ENCODE assay signal across 9 cellular contexts in the genomic region with DNA sequence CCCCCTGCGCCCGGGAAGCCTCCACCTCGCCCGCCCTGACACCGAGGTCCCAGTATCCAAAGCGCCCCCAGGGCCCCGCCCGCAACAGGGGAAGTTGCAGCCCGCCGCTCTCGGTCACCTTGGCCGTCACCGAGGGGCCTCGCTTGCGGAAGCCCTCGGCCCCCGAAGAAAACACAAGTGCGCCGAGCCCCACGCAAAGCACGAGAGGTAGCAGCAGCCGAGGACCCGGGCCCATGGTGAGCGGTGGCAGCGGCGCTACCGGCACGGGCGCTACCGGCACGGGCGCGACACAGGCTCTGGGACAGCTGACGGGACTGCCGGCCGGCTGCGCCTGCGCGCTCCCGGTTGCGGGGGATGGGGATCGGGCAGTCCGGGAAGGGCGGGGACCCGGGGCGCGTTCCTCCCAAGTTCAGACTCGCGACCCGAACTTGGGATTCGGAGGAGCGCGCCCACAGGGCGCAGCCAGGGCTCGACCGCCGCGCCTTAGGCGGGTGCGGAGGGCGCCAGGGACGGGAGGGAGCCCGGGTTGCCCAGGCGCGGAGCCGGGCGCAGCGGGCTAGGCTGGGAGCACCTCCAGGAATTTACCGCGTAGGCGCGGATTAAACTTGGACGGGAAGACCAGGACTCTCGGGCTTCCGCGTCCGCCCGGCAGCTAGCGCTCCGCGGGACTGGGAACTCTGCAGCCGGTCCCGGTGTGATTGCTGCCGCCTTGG. TPM values are rescaled to one million over a fixed set of nuclear protein-coding genes. Genes with fewer than 3 reads are reported as not detected.
DNase-seq lines count a peak whose midpoint lies in the region; ATAC-seq, FAIRE-seq and TF ChIP-seq lines count a peak whose summit lies in the region.
"Had no signal": no experiment of that assay in that cellular context is flagged by ENCODE, and none has a peak within 500 bp of the region (broad histone marks: within the 10 kb centered on the region; RNA-seq: fewer than 3 reads in every experiment).

Gene PPIC, minus strand, starts transcription at position 335 of the 713 bp plus-strand sequence. Its CDS starts 100 bp downstream, at position 235.

- no peaks in the 10 kb centered on the region for H3K9me3 Mint-ChIP-seq in astrocyte (ENCODE audit: unreplicated experiment)

- H3K27ac ChIP-seq in astrocyte (ENCODE audit: low read depth, low read length) (peak within 1 kb of the TSS; percentile 57), pancreas (peak within 1 kb of the TSS; percentile 86 to 96 (median 91))

- no peaks in the 10 kb centered on the region for H3K79me2 ChIP-seq in astrocyte (ENCODE audit: insufficient read depth, low read length)

- WGBS in pancreas, 2 donors, result 0 to 1% methylated on average over 69 to 84 of the region's 84 CpGs

- TF ChIP-seq CTCF in AG10803 (conservative IDR thresholded peaks at IDR 0.05; ENCODE audit: low read length) (no peak), astrocyte (IDR thresholded peaks at IDR 0.05; ENCODE audit: insufficient read depth, low read depth, low read length) (no peak), pancreas (IDR thresholded peaks at IDR 0.05) (no peak)

- peak within 1 kb of the TSS; percentile 93 for H3K4me3 Mint-ChIP-seq in astrocyte (ENCODE audit: unreplicated experiment)

- H3K27me3 ChIP-seq in astrocyte (ENCODE audit: insufficient read depth, low read length) (no peaks in the 10 kb centered on the region), pancreas (no peaks in the 10 kb centered on the region)

- peak within 1 kb of the TSS; percentile 88 for H3K4me2 ChIP-seq in astrocyte (ENCODE audit: low read length)

- H3K27ac Mint-ChIP-seq in astrocyte (ENCODE audit: unreplicated experiment), result peak within 1 kb of the TSS; percentile 83

- peak within 1 kb of the TSS; percentile 97 for H2AFZ ChIP-seq in astrocyte (ENCODE audit: low read depth, low read length)

- intact Hi-C loops in left cardiac atrium (cut with DNase I), result loop anchor here in 1 of 2 donors (10.0 kb wide), 1 partner anchor 308 kb away; no protein-coding TSS in a partner anchor
- intact Hi-C loops in pancreas (cut with DNase I), result no loop called here

- H3K36me3 Mint-ChIP-seq in astrocyte (ENCODE audit: low read depth, unreplicated experiment), result peaks cover 5% of the 10 kb centered on the region

- H3K4me3 ChIP-seq in AG10803 (ENCODE audit: low read length), result peak within 1 kb of the TSS; percentile 77
- H3K4me3 ChIP-seq in astrocyte (ENCODE audit: insufficient read depth, low read depth, low read length), result peak within 1 kb of the TSS; percentile 87
- peak within 1 kb of the TSS; percentile 71 to 87 (median 84) for H3K4me3 ChIP-seq in pancreas

- no peaks in the 10 kb centered on the region for H3K9me3 ChIP-seq in astrocyte (ENCODE audit: insufficient read depth, low read depth, low read length)
- H3K9me3 ChIP-seq in pancreas, result no peaks in the 10 kb centered on the region

- H3K9ac ChIP-seq in astrocyte (ENCODE audit: low read length), result peak within 1 kb of the TSS; percentile 83

- no peaks in the 10 kb centered on the region for H3K36me3 ChIP-seq in astrocyte (ENCODE audit: insufficient read depth, low read length)
- H3K36me3 ChIP-seq in pancreas, result no peaks in the 10 kb centered on the region

- H3K27me3 Mint-ChIP-seq in astrocyte (ENCODE audit: low read depth, unreplicated experiment), result peaks cover 5% of the 10 kb centered on the region

- ATAC-seq in HG02852 (IDR thresholded peaks at IDR 0.05; ENCODE audit: unreplicated experiment), result peak; percentile 58
- ATAC-seq in left cardiac atrium, result peak; percentile 96
- peak; percentile 91 to 97 (median 95) for ATAC-seq in pancreas

- no peak for TF ChIP-seq POLR2A in GM12891 (IDR thresholded peaks at IDR 0.05; ENCODE audit: low read depth, low read length)

- peak; percentile 26 for FAIRE-seq in GM12891 (lab: Jason Lieb, UNC)
- FAIRE-seq in astrocyte (lab: Jason Lieb, UNC), result no peak
- FAIRE-seq in pancreas (lab: Jason Lieb, UNC), result no peak
- FAIRE-seq: TTC549 had no signal

- peaks cover 8% of the 10 kb centered on the region for H3K4me1 Mint-ChIP-seq in astrocyte (ENCODE audit: low read depth, unreplicated experiment)

- H4K20me1 ChIP-seq in astrocyte (ENCODE audit: insufficient read depth, low read length), result peaks cover 12% of the 10 kb centered on the region

- DNase-seq in AG10803 (ENCODE audit: low read depth) (peak; percentile 80), GM12891 (ENCODE audit: insufficient read length, low spot score) (peak; percentile 47), NCI-H510A treated with DMSO at 0.1 percent for 48 hours (lab: John Stamatoyannopoulos, UW) (peak; percentile 24), astrocyte (ENCODE audit: low read depth) (peak; percentile 69), left cardiac atrium (peak; percentile 91), pancreas (peak; percentile 89 to 96 (median 92)), superior temporal gyrus (ENCODE audit: extremely low spot score) (no peak)

- H3K4me1 ChIP-seq in astrocyte (ENCODE audit: insufficient read depth, low read length) (no peaks in the 10 kb centered on the region), pancreas (peaks cover 0 to 9% (median 0%) of the 10 kb centered on the region in 3 donors)

TF ChIP-seq in GM12891, 5 proteins besides CTCF, POLR2A, EP300 and RAD21:
- no peak for TF ChIP-seq TAF1 (IDR thresholded peaks at IDR 0.05; ENCODE audit: low read depth, low read length)
- TF ChIP-seq POLR2AphosphoS5 (IDR thresholded peaks at IDR 0.05; ENCODE audit: low read depth, low read length), result no peak
- TF ChIP-seq SPI1 (IDR thresholded peaks at IDR 0.05; ENCODE audit: low read depth, low read length), result no peak
- no peak for TF ChIP-seq POU2F2 (IDR thresholded peaks at IDR 0.05; ENCODE audit: low read depth, low read length)
- TF ChIP-seq PAX5 (IDR thresholded peaks at IDR 0.05; ENCODE audit: insufficient read depth, low read length, severe bottlenecking), result no peak

RNA-seq across cellular contexts. Expression of gene PPIC, which starts in this region (rescaled TPM):
- polyA plus RNA-seq in GM12891 (2012; ENCODE audit: low read depth, missing spikeins), result not detected
- total RNA-seq in astrocyte (51.9 and 68.5 TPM in 2 replicates), left cardiac atrium (10 to 100 TPM; 50.6 to 53.4 TPM), pancreas (10 to 100 TPM; 11.9 to 26.4 (median 14.2) TPM)
- polyA plus RNA-seq in pancreas, result 10 to 100 TPM; 12.5 to 13.0 TPM
